In genomic region chr17:21217346-21217745, GRCh38 we compare ENCODE assay signal across 25 cellular contexts.
"Had no signal": no experiment of that assay in that cellular context is flagged by ENCODE, and none has a peak within 500 bp of the region (broad histone marks: within the 10 kb centered on the region; RNA-seq: fewer than 3 reads in every experiment).

No MANE protein-coding gene starts in this region.

- H3K27ac Mint-ChIP-seq: activated naive CD4-positive, alpha-beta T cell treated with anti-CD3 and anti-CD28 coated beads for 36 hours; activated T-helper 1 cell treated with anti-CD3 and anti-CD28 coated beads, Interleukin-12 subunit alpha, Interleukin-12 subunit beta, Interleukin-2, Interleukin-4 antibody, amounts not matched to agents 30 ng/mL and 10 ng/mL and 1 ng/mL, durations not matched to agents 14 hours and 24 hours and 36 hours; natural killer cell treated with Interleukin-12 subunit alpha and Interleukin-12 subunit beta and Interleukin-15 and Interleukin-18, amount 100 ng/mL, for 72 hours; progenitor cell of endocrine pancreas; stimulated activated memory B cell treated with anti-CD40 and anti-IgM and Interleukin-4, amounts not matched to agents 10 μg/mL and 1 μg/mL and 100 μg/mL, for 72 hours; T-helper 17 cell had no signal

- H3K36me3 ChIP-seq: adrenal gland, colonic mucosa, gastrocnemius medialis, neutrophil, ovary had no signal

- H3K9me2 ChIP-seq: SK-N-SH had no signal

- H2AFZ ChIP-seq: hepatocyte had no signal

- H3K27me3 ChIP-seq: adrenal gland, body of pancreas, colonic mucosa, gastrocnemius medialis, hepatocyte, neutrophil, ovary, suprapubic skin, tibial artery had no signal

- H3K27me3 Mint-ChIP-seq: natural killer cell treated with Interleukin-12 subunit alpha and Interleukin-12 subunit beta and Interleukin-15 and Interleukin-18, amount 100 ng/mL, for 72 hours; progenitor cell of endocrine pancreas; stimulated activated memory B cell treated with anti-CD40 and anti-IgM and Interleukin-4, amounts not matched to agents 10 μg/mL and 1 μg/mL and 100 μg/mL, for 72 hours; T-helper 17 cell had no signal

- DNase-seq: activated CD4-positive, alpha-beta T cell treated with anti-CD3 and anti-CD28 coated beads for 4 hours; adrenal gland; aorta; body of pancreas; colonic mucosa; effector CD8-positive, alpha-beta T cell; gastrocnemius medialis; left cardiac atrium; left ventricle myocardium superior; mucosa of descending colon; ovary; SK-N-SH; T-helper 17 cell; T1000; tibial artery had no signal

- ATAC-seq: body of pancreas; gastrocnemius medialis; left cardiac atrium; left ventricle myocardium superior; mucosa of descending colon; natural killer cell treated with Interleukin-12 subunit alpha and Interleukin-12 subunit beta and Interleukin-15 and Interleukin-18, amount 100 ng/mL, for 72 hours; stimulated activated memory B cell treated with anti-CD40 and anti-IgM and Interleukin-4, amounts not matched to agents 10 μg/mL and 1 μg/mL and 100 μg/mL, for 72 hours; T-helper 17 cell had no signal

- H3K9me3 Mint-ChIP-seq: activated naive CD4-positive, alpha-beta T cell treated with anti-CD3 and anti-CD28 coated beads for 36 hours; activated T-helper 1 cell treated with anti-CD3 and anti-CD28 coated beads, Interleukin-12 subunit alpha, Interleukin-12 subunit beta, Interleukin-2, Interleukin-4 antibody, amounts not matched to agents 30 ng/mL and 10 ng/mL and 1 ng/mL, durations not matched to agents 14 hours and 24 hours and 36 hours; natural killer cell treated with Interleukin-12 subunit alpha and Interleukin-12 subunit beta and Interleukin-15 and Interleukin-18, amount 100 ng/mL, for 72 hours had no signal

- H3K9me3 ChIP-seq: adrenal gland, body of pancreas, colonic mucosa, gastrocnemius medialis, mucosa of descending colon, neutrophil, ovary, SK-N-SH, suprapubic skin, tibial artery had no signal

- H3K4me3 Mint-ChIP-seq: activated naive CD4-positive, alpha-beta T cell treated with anti-CD3 and anti-CD28 coated beads for 36 hours; activated T-helper 1 cell treated with anti-CD3 and anti-CD28 coated beads, Interleukin-12 subunit alpha, Interleukin-12 subunit beta, Interleukin-2, Interleukin-4 antibody, amounts not matched to agents 30 ng/mL and 10 ng/mL and 1 ng/mL, durations not matched to agents 14 hours and 24 hours and 36 hours; stimulated activated memory B cell treated with anti-CD40 and anti-IgM and Interleukin-4, amounts not matched to agents 10 μg/mL and 1 μg/mL and 100 μg/mL, for 72 hours; T-helper 17 cell had no signal

- FAIRE-seq: keratinocyte had no signal

- H3K9ac ChIP-seq: SK-N-SH had no signal

- H3K4me2 ChIP-seq: hepatocyte, SK-N-SH, smooth muscle cell had no signal

- H3K4me3 ChIP-seq: adrenal gland, body of pancreas, colonic mucosa, gastrocnemius medialis, hepatocyte, mucosa of descending colon, ovary, smooth muscle cell, suprapubic skin, tibial artery had no signal

- H3K27ac ChIP-seq: adrenal gland, body of pancreas, colonic mucosa, hepatocyte, neutrophil, ovary, suprapubic skin, tibial artery had no signal
